10 cellular contexts compared by ENCODE assay signal in the genomic region with DNA sequence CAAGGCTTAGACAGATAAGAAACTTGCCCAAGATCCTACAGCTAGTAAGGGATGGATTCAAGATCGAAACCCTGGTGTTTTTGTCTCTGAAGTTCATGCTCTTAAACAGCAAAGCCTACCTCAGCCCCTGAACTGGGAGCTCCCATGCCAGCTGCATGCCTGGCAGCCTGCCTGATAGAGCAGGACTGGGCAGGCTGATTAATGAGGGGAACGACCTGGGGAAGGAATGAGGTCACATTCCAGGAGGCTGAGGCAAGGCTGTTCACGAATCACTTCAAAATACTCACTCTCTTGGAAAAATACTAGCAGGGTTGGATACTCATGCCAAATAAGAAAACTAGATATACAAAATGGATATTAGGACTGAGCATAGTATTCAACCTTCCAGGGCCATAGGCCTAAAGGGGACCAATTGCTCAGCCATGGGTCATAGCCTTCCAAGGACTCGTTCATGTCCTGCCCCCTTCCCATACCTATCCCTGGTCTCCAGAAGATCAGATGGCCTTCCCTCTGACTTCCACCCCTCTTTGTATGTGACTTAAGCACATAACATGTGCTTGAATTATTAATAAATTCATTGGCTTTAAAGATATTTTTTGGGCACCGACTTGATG. TPM values are rescaled to one million over a fixed set of nuclear protein-coding genes. Genes with fewer than 3 reads are reported as not detected.
DNase-seq lines count a peak whose midpoint lies in the region; ATAC-seq and TF ChIP-seq lines count a peak whose summit lies in the region.
"Had no signal": no experiment of that assay in that cellular context is flagged by ENCODE, and none has a peak within 500 bp of the region (broad histone marks: within the 10 kb centered on the region; RNA-seq: fewer than 3 reads in every experiment).

No MANE protein-coding gene starts in this region.

- no peak overlapping the region for H2AFZ ChIP-seq in mammary epithelial cell (ENCODE audit: low read depth, low read length)

- H3K9me3 ChIP-seq in mammary epithelial cell (replicated peaks; ENCODE audit: insufficient read depth, low read length) = no peaks in the 10 kb centered on the region
- H3K9me3 ChIP-seq in aorta (ENCODE audit: control insufficient read depth, low read length) = no peaks in the 10 kb centered on the region

- H3K36me3 ChIP-seq in mammary epithelial cell (ENCODE audit: insufficient read depth, low read length) (no peaks in the 10 kb centered on the region), aorta (ENCODE audit: control insufficient read depth in 1 of 2, insufficient read depth in 2 of 2, low read length in 1 of 2) (no peaks in the 10 kb centered on the region)

- peak; percentile 93 for ATAC-seq in Right ventricle myocardium superior (ENCODE audit: poor library complexity)
- ATAC-seq in aorta (ENCODE audit: low FRiP score) = peak; percentile 91

- TF ChIP-seq CTCF in mammary epithelial cell (conservative IDR thresholded peaks at IDR 0.05 in 1 of 2, IDR thresholded peaks at IDR 0.05 in 1 of 2; ENCODE audit: extremely low read depth in 1 of 2, insufficient read depth in 1 of 2, low read depth in 1 of 2, low read length in 2 of 2) = no peak

- H3K27me3 ChIP-seq in mammary epithelial cell (ENCODE audit: insufficient read depth, low read length) (no peaks in the 10 kb centered on the region), aorta (ENCODE audit: control insufficient read depth in 1 of 2, insufficient read depth in 2 of 2, low read length in 1 of 2) (no peaks in the 10 kb centered on the region)

- CTCF ChIA-PET in mammary epithelial cell (lab: Charles Lee; ENCODE audit: low non-redundant PET) = no interaction called here
- CTCF ChIA-PET in HEK293T (lab: Yijun Ruan, JAX) = no interaction called here

- H4K20me1 ChIP-seq in mammary epithelial cell (ENCODE audit: insufficient read depth, low read length) = no peaks in the 10 kb centered on the region

- DNase-seq in Right ventricle myocardium superior (peak; percentile 64), cardiac septum (ENCODE audit: low spot score) (no peak), mammary epithelial cell (peak; percentile 94), left kidney (ENCODE audit: low read depth, low spot score) (peak; percentile 90), aorta (peak; percentile 90 to 92), HEK293T (ENCODE audit: extremely low spot score) (no peak), inferior parietal cortex (ENCODE audit: extremely low spot score) (no peak), HUDEP-2 (lab: John Stamatoyannopoulos, UW; ENCODE audit: unreplicated experiment in 76 of 76) (no peak)
- DNase-seq: activated effector memory CD4-positive, alpha-beta T cell treated with anti-CD3 and anti-CD28 coated beads, Interleukin-2, amount 50 U/mL, for 16 hours had no signal

- H3K4me1 ChIP-seq in mammary epithelial cell (ENCODE audit: insufficient read depth, low read length) = peaks cover 27% of the 10 kb centered on the region
- H3K4me1 ChIP-seq in aorta (ENCODE audit: control insufficient read depth in 1 of 2, insufficient read depth in 2 of 2, low read length in 2 of 2) = peaks cover 6 to 12% of the 10 kb centered on the region in 2 donors

- POLR2A ChIA-PET in HEK293T (lab: Yijun Ruan, JAX) = no interaction called here

- in situ Hi-C loops in mammary epithelial cell (cut with MboI; ENCODE audit: low sequenced_read_pairs in 2 of 2) = no loop called here

- no TSS peak for BruUV-seq in mammary epithelial cell (replicated peaks; lab: Mats Ljungman, UMichigan)

- H3K79me2 ChIP-seq in mammary epithelial cell (ENCODE audit: insufficient read depth, low read length) = peaks cover 57% of the 10 kb centered on the region

- H3K4me2 ChIP-seq in mammary epithelial cell (ENCODE audit: insufficient read depth, low read depth, low read length) = peak overlapping the region; percentile 63

- intact Hi-C loops in Right ventricle myocardium superior (cut with DNase I) = no loop called here
- intact Hi-C loops in cardiac septum (cut with DNase I) = no loop called here
- intact Hi-C loops in mammary epithelial cell (cut with micrococcal nuclease) = loop anchor here (2.0 to 5.0 kb wide), 2 partner anchors 24 to 45 kb away; a partner anchor contains a TSS
- intact Hi-C loops in aorta (cut with DNase I) = loop anchor here (2.0 kb wide), 2 partner anchors 26 to 60 kb away; no protein-coding TSS in a partner anchor

- H3K4me3 ChIP-seq in mammary epithelial cell (replicated peaks in 1 of 3; ENCODE audit: insufficient read depth in 1 of 3, low read depth in 2 of 3, low read length in 3 of 3) = no peak overlapping the region
- H3K4me3 ChIP-seq in aorta (ENCODE audit: low read length in 2 of 2) = no peak overlapping the region

- peak overlapping the region; percentile 2 for H3K9ac ChIP-seq in mammary epithelial cell (ENCODE audit: insufficient read depth, low read length)

- dilution Hi-C loops in mammary epithelial cell (cut with HindIII; ENCODE audit: low sequenced_read_pairs) = no loop called here

- peak overlapping the region; percentile 61 for H3K27ac ChIP-seq in mammary epithelial cell (ENCODE audit: insufficient read depth, low read depth, low read length)
- peak overlapping the region; percentile 49 to 84 for H3K27ac ChIP-seq in aorta (ENCODE audit: low read depth in 1 of 2, low read length in 2 of 2)

- WGBS in mammary epithelial cell (ENCODE audit: low coverage, missing lambda C conversion rate) = 25% methylated on average over 5 of the region's 5 CpGs
- 5 to 11% methylated on average over 5 of the region's 5 CpGs for WGBS in aorta, 2 donors

TF ChIP-seq in HEK293T, 16 proteins besides CTCF, POLR2A, EP300 and RAD21:
- TF ChIP-seq FOXA1 (IDR thresholded peaks at IDR 0.05) = no peak
- TF ChIP-seq BHLHE40 (IDR thresholded peaks at IDR 0.05; ENCODE audit: borderline replicate concordance) = no peak
- TF ChIP-seq CTBP1 (IDR thresholded peaks at IDR 0.05; ENCODE audit: borderline replicate concordance) = no peak
- no peak for TF ChIP-seq TARDBP (IDR thresholded peaks at IDR 0.05)
- TF ChIP-seq, protein P1, sequence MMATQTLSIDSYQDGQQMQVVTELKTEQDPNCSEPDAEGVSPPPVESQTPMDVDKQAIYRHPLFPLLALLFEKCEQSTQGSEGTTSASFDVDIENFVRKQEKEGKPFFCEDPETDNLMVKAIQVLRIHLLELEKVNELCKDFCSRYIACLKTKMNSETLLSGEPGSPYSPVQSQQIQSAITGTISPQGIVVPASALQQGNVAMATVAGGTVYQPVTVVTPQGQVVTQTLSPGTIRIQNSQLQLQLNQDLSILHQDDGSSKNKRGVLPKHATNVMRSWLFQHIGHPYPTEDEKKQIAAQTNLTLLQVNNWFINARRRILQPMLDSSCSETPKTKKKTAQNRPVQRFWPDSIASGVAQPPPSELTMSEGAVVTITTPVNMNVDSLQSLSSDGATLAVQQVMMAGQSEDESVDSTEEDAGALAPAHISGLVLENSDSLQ (IDR thresholded peaks at IDR 0.05) = no peak
- TF ChIP-seq L3MBTL2 (conservative IDR thresholded peaks at IDR 0.05) = no peak
- TF ChIP-seq NFRKB (IDR thresholded peaks at IDR 0.05) = no peak
- no peak for TF ChIP-seq FOXK2 (IDR thresholded peaks at IDR 0.05)
- no peak for TF ChIP-seq ARNT (IDR thresholded peaks at IDR 0.05)
- TF ChIP-seq FOXM1 (IDR thresholded peaks at IDR 0.05; ENCODE audit: borderline replicate concordance) = no peak
- no peak for TF ChIP-seq SUZ12 (IDR thresholded peaks at IDR 0.05)
- no peak for TF ChIP-seq LEF1 (IDR thresholded peaks at IDR 0.05; ENCODE audit: borderline replicate concordance)
- TF ChIP-seq ZNF384 (IDR thresholded peaks at IDR 0.05) = no peak
- TF ChIP-seq ELF4 (IDR thresholded peaks at IDR 0.05) = no peak
- no peak for TF ChIP-seq HDGF (IDR thresholded peaks at IDR 0.05; ENCODE audit: borderline replicate concordance)
- TF ChIP-seq SP1 (IDR thresholded peaks at IDR 0.05) = no peak

RNA-seq across cellular contexts. Expression of a gene that starts 15.6 kb away (rescaled TPM):
- total RNA-seq in Right ventricle myocardium superior = not detected
- 0.11 TPM for total RNA-seq in cardiac septum
- 100 to 1,000 TPM; 231 to 244 TPM for total RNA-seq in mammary epithelial cell
- 135 TPM for polyA plus RNA-seq in mammary epithelial cell
- polyA minus RNA-seq in mammary epithelial cell = 98.6 TPM
- total RNA-seq in aorta = 1 to 10 TPM; 4.6 to 4.8 TPM
- polyA plus RNA-seq in aorta = 1 to 10 TPM; 1.6 to 4.7 TPM
- total RNA-seq: SK-MEL-5 had no signal

RNA-seq across cellular contexts. Expression of a gene that starts 46.1 kb away (rescaled TPM):
- total RNA-seq in Right ventricle myocardium superior (32.9 TPM), cardiac septum (32.6 TPM), mammary epithelial cell (10 to 100 TPM; 14.8 to 20.3 TPM), aorta (10 to 100 TPM; 15.4 to 22.0 TPM)
- polyA plus RNA-seq in mammary epithelial cell (10.9 TPM), aorta (1 to 10 TPM; 2.5 to 5.8 TPM)
- polyA minus RNA-seq in mammary epithelial cell = not detected

Comparison
In these comparisons a context has a peak if more than half of its experiments do, and no peak if none do; other contexts are left out.
1. DNase-seq: peak in Right ventricle myocardium superior (single experiment), mammary epithelial cell (single experiment), left kidney (single experiment) and aorta (2 of 2); none in cardiac septum (single experiment), HEK293T (single experiment), inferior parietal cortex (single experiment) and HUDEP-2 (0 of 76).
2. RNA of a gene that starts 15.6 kb away (total RNA-seq): 231 to 244 TPM in mammary epithelial cell; 4.6 to 4.8 TPM in aorta, 0.11 TPM in cardiac septum (single experiment) and not detected in Right ventricle myocardium superior (single experiment); every median in the first group is over 10 times any median in the second.
3. intact Hi-C loops: an anchor here in mammary epithelial cell (2.0 to 5.0 kb wide) and aorta (2.0 kb wide); none called in Right ventricle myocardium superior and cardiac septum.